ENCODE assay signal across 1 cellular context in genomic region chr9:4371108-4371507, GRCh38.
TF ChIP-seq lines count a peak whose summit lies in the region.

No MANE protein-coding gene starts in this region.

TF ChIP-seq in SK-N-SH treated with all-trans-retinoic acid at 6 μM for 48 hours, 23 proteins besides CTCF, POLR2A, EP300 and RAD21 (continued from another document):
- TF ChIP-seq CSRNP3 (CRISPR knock-in tag; IDR thresholded peaks at IDR 0.05) = no peak
- TF ChIP-seq CSDC2 (CRISPR knock-in tag; IDR thresholded peaks at IDR 0.05) = no peak
- no peak for TF ChIP-seq RARB (CRISPR knock-in tag; IDR thresholded peaks at IDR 0.05)
